In genomic region chr7:157140118-157140905, GRCh38 we compare ENCODE assay signal across 8 cellular contexts. TPM values are rescaled to one million over a fixed set of nuclear protein-coding genes. Genes with fewer than 3 reads are reported as not detected.
DNase-seq lines count a peak whose midpoint lies in the region; ATAC-seq and TF ChIP-seq lines count a peak whose summit lies in the region.

No MANE protein-coding gene starts in this region.

- peak overlapping the region; percentile 82 for H3K4me3 Mint-ChIP-seq in activated naive CD8-positive, alpha-beta T cell treated with anti-CD3 and anti-CD28 coated beads for 36 hours

- no peaks in the 10 kb centered on the region for H3K27me3 Mint-ChIP-seq in activated naive CD8-positive, alpha-beta T cell treated with anti-CD3 and anti-CD28 coated beads for 36 hours

- H3K4me1 ChIP-seq in right atrium auricular region = peaks cover 0 to 46% of the 10 kb centered on the region in 2 donors
- peaks cover 6 to 33% (median 21%) of the 10 kb centered on the region in 4 donors for H3K4me1 ChIP-seq in liver (ENCODE audit: control insufficient read depth in 4 of 4, insufficient read depth in 4 of 4, low read length in 3 of 4)

- no peak for ATAC-seq in left ventricle myocardium superior
- no peak for ATAC-seq in HG02840 (IDR thresholded peaks at IDR 0.05; ENCODE audit: low FRiP score, unreplicated experiment)

- H3K9me3 Mint-ChIP-seq in activated naive CD8-positive, alpha-beta T cell treated with anti-CD3 and anti-CD28 coated beads for 36 hours = no peaks in the 10 kb centered on the region

- DNase-seq in right atrium auricular region (ENCODE audit: low spot score) (peak; percentile 34), left ventricle myocardium superior (no peak), COLO668 (lab: John Stamatoyannopoulos, UW; ENCODE audit: unreplicated experiment) (no peak), NCI-H146 treated with DMSO at 0.1 percent for 48 hours (lab: John Stamatoyannopoulos, UW; ENCODE audit: unreplicated experiment) (no peak), DMS79 treated with DMSO at 0.1 percent for 48 hours (lab: John Stamatoyannopoulos, UW) (no peak)
- DNase-seq in activated naive CD8-positive, alpha-beta T cell treated with anti-CD3 and anti-CD28 coated beads for 36 hours = no peak

- H3K9me3 ChIP-seq in right atrium auricular region (no peaks in the 10 kb centered on the region), liver (ENCODE audit: control insufficient read depth in 4 of 4, low read length in 3 of 4) (no peaks in the 10 kb centered on the region)

- WGBS in liver = 84% methylated on average over 16 of the region's 16 CpGs

- peaks cover 44% of the 10 kb centered on the region for H3K36me3 Mint-ChIP-seq in activated naive CD8-positive, alpha-beta T cell treated with anti-CD3 and anti-CD28 coated beads for 36 hours

- peak overlapping the region in 1 of 2 donors; percentile 12 for H3K9ac ChIP-seq in liver (ENCODE audit: low read depth in 1 of 2, low read length in 2 of 2)

- H3K4me3 ChIP-seq in right atrium auricular region = peak overlapping the region; percentile 82 to 86
- H3K4me3 ChIP-seq in liver (ENCODE audit: low read depth in 1 of 3, low read length in 3 of 3) = peak overlapping the region; percentile 73 to 93 (median 91)

- TF ChIP-seq CTCF in right atrium auricular region (IDR thresholded peaks at IDR 0.05) = no peak
- no peak for TF ChIP-seq CTCF in liver (IDR thresholded peaks at IDR 0.05; ENCODE audit: low read depth, low read length, missing input control)

- H3K27ac ChIP-seq in right atrium auricular region (peak overlapping the region; percentile 93 to 95), liver (ENCODE audit: low read depth in 1 of 2, low read length in 2 of 2) (no peak overlapping the region)

- peaks cover 15% of the 10 kb centered on the region for H3K36me3 ChIP-seq in right atrium auricular region
- peaks cover 0 to 10% (median 1%) of the 10 kb centered on the region in 4 donors for H3K36me3 ChIP-seq in liver (ENCODE audit: control insufficient read depth in 4 of 4, insufficient read depth in 3 of 4, low read depth in 1 of 4, low read length in 3 of 4)

- H3K27ac Mint-ChIP-seq in activated naive CD8-positive, alpha-beta T cell treated with anti-CD3 and anti-CD28 coated beads for 36 hours = peak overlapping the region; percentile 47

- intact Hi-C loops in left ventricle myocardium superior (cut with micrococcal nuclease) = no loop called here

- H3K27me3 ChIP-seq in right atrium auricular region (no peaks in the 10 kb centered on the region), liver (ENCODE audit: control insufficient read depth in 4 of 4, insufficient read depth in 4 of 4, low read length in 3 of 4) (no peaks in the 10 kb centered on the region)

- H3K4me1 Mint-ChIP-seq in activated naive CD8-positive, alpha-beta T cell treated with anti-CD3 and anti-CD28 coated beads for 36 hours = peaks cover 52% of the 10 kb centered on the region

- TF ChIP-seq RAD21 in liver (IDR thresholded peaks at IDR 0.05) = no peak

TF ChIP-seq in liver, 16 proteins besides CTCF, POLR2A, EP300 and RAD21:
- TF ChIP-seq EGR1 (IDR thresholded peaks at IDR 0.05; ENCODE audit: low read depth in 2 of 2) (no peak), NR2F2 (IDR thresholded peaks at IDR 0.05) (no peak), RXRA (IDR thresholded peaks at IDR 0.05) (no peak), GABPA (IDR thresholded peaks at IDR 0.05 in 1 of 2, conservative IDR thresholded peaks at IDR 0.05 in 1 of 2) (no peak), ZBTB33 (IDR thresholded peaks at IDR 0.05) (no peak), FOXA1 (IDR thresholded peaks at IDR 0.05) (no peak), YY1 (IDR thresholded peaks at IDR 0.05) (no peak), SP1 (IDR thresholded peaks at IDR 0.05) (no peak), HNF4G (IDR thresholded peaks at IDR 0.05) (no peak), REST (IDR thresholded peaks at IDR 0.05) (no peak)
TF ChIP-seq in liver: peak in this region for 0.

RNA-seq across cellular contexts. Expression of gene UBE3C, which starts 1.6 kb away (rescaled TPM):
- total RNA-seq in right atrium auricular region = 10 to 100 TPM; 53.3 to 60.8 TPM
- total RNA-seq in left ventricle myocardium superior = 52.1 TPM
- 10 to 100 TPM; 75.0 to 75.7 TPM for total RNA-seq in activated naive CD8-positive, alpha-beta T cell treated with anti-CD3 and anti-CD28 coated beads for 36 hours
- 10 to 100 TPM; 46.6 to 61.8 TPM for total RNA-seq in liver
- 10 to 100 TPM; 10.3 to 21.3 TPM for polyA plus RNA-seq in liver

Comparison
In these comparisons a context has a peak if more than half of its experiments do, and no peak if none do; other contexts are left out.
1. H3K27ac ChIP-seq: peak in right atrium auricular region (2 of 2); none in liver (0 of 2).